Comparison of ENCODE assay signal across 1 cellular context in the genomic region with DNA sequence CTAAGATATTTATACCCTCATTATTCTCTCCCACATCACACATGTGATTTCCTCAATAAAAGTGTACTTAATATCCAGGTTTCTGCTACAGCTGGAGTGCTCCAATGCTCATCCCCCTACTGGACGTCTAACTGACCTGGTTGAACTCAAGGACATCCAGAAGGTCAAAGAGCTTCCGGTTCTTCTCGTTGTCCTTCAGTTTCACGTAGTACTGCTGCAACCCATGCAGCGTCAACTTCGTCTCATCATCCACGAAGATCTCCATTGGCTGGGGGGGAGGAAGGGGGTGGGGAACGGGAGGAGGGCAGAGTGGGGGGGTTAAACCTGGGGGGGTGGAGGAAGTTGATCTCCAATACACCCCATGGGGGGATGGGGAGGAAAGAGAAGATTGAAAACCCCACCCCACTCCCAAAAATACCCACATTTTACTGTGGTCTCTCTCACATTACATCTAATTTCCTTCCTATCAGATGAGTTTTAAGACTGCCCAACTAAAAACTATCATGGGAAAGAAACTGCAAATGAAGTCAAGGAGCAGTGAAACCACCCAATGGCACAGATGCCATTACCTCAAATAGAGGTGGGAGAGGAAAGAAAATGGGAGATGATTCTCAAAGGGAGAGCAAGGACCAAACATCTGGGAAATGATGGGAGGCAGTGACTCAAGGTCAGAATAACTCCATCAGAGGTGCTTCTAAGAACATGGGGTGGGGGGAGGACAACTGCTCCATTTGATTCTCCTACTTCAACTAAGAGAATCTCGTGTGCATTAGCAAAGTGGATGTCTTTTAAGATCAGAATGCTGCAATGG.
A peak's percentile ranks its signal among the peaks of the same experiment; 100 is the strongest.
TF ChIP-seq lines count a peak whose summit lies in the region.

No MANE protein-coding gene starts in this region.

TF ChIP-seq in K562, 482 proteins besides CTCF, POLR2A, EP300 and RAD21 (continued from another document):
- TF ChIP-seq, protein P1, sequence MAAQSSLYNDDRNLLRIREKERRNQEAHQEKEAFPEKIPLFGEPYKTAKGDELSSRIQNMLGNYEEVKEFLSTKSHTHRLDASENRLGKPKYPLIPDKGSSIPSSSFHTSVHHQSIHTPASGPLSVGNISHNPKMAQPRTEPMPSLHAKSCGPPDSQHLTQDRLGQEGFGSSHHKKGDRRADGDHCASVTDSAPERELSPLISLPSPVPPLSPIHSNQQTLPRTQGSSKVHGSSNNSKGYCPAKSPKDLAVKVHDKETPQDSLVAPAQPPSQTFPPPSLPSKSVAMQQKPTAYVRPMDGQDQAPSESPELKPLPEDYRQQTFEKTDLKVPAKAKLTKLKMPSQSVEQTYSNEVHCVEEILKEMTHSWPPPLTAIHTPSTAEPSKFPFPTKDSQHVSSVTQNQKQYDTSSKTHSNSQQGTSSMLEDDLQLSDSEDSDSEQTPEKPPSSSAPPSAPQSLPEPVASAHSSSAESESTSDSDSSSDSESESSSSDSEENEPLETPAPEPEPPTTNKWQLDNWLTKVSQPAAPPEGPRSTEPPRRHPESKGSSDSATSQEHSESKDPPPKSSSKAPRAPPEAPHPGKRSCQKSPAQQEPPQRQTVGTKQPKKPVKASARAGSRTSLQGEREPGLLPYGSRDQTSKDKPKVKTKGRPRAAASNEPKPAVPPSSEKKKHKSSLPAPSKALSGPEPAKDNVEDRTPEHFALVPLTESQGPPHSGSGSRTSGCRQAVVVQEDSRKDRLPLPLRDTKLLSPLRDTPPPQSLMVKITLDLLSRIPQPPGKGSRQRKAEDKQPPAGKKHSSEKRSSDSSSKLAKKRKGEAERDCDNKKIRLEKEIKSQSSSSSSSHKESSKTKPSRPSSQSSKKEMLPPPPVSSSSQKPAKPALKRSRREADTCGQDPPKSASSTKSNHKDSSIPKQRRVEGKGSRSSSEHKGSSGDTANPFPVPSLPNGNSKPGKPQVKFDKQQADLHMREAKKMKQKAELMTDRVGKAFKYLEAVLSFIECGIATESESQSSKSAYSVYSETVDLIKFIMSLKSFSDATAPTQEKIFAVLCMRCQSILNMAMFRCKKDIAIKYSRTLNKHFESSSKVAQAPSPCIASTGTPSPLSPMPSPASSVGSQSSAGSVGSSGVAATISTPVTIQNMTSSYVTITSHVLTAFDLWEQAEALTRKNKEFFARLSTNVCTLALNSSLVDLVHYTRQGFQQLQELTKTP (IDR thresholded peaks at IDR 0.05; ENCODE audit: low read depth in 1 of 2, partially characterized antibody in 2 of 2) = no peak
- no peak for TF ChIP-seq EHMT2 (IDR thresholded peaks at IDR 0.05)
- TF ChIP-seq, protein P2, sequence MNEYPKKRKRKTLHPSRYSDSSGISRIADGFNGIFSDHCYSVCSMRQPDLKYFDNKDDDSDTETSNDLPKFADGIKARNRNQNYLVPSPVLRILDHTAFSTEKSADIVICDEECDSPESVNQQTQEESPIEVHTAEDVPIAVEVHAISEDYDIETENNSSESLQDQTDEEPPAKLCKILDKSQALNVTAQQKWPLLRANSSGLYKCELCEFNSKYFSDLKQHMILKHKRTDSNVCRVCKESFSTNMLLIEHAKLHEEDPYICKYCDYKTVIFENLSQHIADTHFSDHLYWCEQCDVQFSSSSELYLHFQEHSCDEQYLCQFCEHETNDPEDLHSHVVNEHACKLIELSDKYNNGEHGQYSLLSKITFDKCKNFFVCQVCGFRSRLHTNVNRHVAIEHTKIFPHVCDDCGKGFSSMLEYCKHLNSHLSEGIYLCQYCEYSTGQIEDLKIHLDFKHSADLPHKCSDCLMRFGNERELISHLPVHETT (CRISPR knock-in tag; conservative IDR thresholded peaks at IDR 0.05 in 1 of 2, IDR thresholded peaks at IDR 0.05 in 1 of 2) = no peak
- no peak; the same call in 1 of the 2 replicates for TF ChIP-seq ZNF263 (CRISPR knock-in tag; IDR thresholded peaks at IDR 0.05; ENCODE audit: borderline replicate concordance)
- peak; percentile 41; the same call in 1 of the 2 replicates for TF ChIP-seq SUPT5H (IDR thresholded peaks at IDR 0.05)
